1 cellular context compared by ENCODE assay signal in the genomic region with DNA sequence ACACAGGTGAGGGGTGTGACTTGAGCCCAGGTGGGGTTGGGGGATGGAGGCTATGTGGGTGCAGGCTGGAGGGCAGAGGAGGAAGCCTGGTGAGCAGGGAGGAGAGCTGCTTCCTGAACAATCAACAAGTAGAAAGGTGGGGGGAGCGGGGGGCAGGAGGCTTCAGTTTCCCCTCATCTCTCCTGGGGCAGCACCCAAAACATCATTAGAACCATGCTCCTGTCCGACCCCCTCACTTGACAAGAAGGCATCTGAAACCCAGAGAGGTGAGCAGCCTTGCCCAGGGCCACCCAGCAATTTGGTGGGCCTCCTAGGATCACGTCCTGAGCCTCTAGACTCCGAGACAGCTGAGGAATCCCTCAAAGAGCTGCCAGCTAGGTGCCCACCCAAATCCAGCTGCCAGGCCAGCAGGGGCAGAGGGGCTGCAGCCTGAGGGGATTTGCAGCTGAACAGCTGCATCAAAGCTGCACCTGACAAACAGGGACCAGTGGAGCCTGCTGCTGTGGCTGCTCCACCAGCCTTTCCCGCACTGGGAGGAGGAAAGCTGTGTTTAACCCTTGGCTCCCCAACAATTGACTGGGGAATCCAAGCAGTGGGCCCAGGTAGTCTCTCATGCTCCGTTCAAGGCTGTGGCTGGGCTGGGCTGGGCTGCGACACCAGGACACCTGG.
TF ChIP-seq lines count a peak whose summit lies in the region.

No MANE protein-coding gene starts in this region.

TF ChIP-seq in GM23338, 12 proteins besides CTCF, POLR2A, EP300 and RAD21 (continued from another document):
- no peak for TF ChIP-seq REST (IDR thresholded peaks at IDR 0.05; ENCODE audit: unreplicated experiment)
- no peak for TF ChIP-seq ZNF331 (CRISPR knock-in tag; IDR thresholded peaks at IDR 0.05; ENCODE audit: low read depth)
- no peak for TF ChIP-seq EZH2 (IDR thresholded peaks at IDR 0.05; ENCODE audit: low read depth, unreplicated experiment)
- no peak for TF ChIP-seq NANOG (IDR thresholded peaks at IDR 0.05; ENCODE audit: borderline replicate concordance)
- TF ChIP-seq JUNB (IDR thresholded peaks at IDR 0.05; ENCODE audit: unreplicated experiment): no peak
- no peak for TF ChIP-seq STAT1 (IDR thresholded peaks at IDR 0.05; ENCODE audit: unreplicated experiment)
- no peak for TF ChIP-seq ZNF462 (CRISPR knock-in tag; IDR thresholded peaks at IDR 0.05)
- TF ChIP-seq EZH2phosphoT487 (IDR thresholded peaks at IDR 0.05; ENCODE audit: unreplicated experiment): no peak
- no peak for TF ChIP-seq POLR2AphosphoS5 (IDR thresholded peaks at IDR 0.05; ENCODE audit: low read depth)
